In the genomic region with DNA sequence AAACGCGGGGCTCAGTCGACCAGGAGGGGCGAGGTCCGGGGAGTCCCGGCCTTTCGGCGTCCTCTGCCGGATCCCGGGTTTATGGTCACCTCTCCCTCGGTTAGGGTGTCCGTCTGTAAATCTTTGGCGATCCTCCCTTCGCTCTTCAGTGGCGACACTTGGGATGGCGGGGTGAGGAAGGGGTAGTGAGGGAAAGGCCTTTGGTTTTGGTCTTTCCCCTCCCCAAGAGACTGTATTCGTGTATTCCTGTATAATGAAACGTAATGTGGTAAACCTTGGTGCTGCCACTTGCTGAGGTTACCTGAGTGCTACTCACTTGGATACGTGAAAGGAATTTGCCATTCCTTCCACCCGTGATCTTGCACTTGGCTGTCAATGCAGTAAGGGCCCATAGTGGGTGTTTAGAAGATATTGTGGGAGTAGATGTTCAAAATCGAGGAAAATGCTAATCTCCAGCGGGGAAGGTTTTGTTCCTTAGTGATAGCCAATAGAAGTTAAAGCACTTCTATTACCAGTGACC, we compare ENCODE assay signal across 8 cellular contexts. TPM values are rescaled to one million over a fixed set of nuclear protein-coding genes. Genes with fewer than 3 reads are reported as not detected.
DNase-seq lines count a peak whose midpoint lies in the region; ATAC-seq and TF ChIP-seq lines count a peak whose summit lies in the region.

No MANE protein-coding gene starts in this region.

- peak overlapping the region; percentile 90 for H3K4me3 ChIP-seq in BE2C (ENCODE audit: low read depth, low read length)
- H3K4me3 ChIP-seq in SU-DHL-6 (ENCODE audit: insufficient read depth, low read length, poor library complexity, severe bottlenecking), result peak overlapping the region; percentile 97
- H3K4me3 ChIP-seq in hepatocyte, result peak overlapping the region; percentile 90
- H3K4me3 ChIP-seq in smooth muscle cell, result peak overlapping the region; percentile 80

- peak overlapping the region; percentile 92 for H2AFZ ChIP-seq in SU-DHL-6 (ENCODE audit: low read depth, low read length, severe bottlenecking)
- peak overlapping the region; percentile 93 for H2AFZ ChIP-seq in hepatocyte
- H2AFZ ChIP-seq in smooth muscle cell (ENCODE audit: low read depth), result peak overlapping the region; percentile 95

- H3K4me1 ChIP-seq in BE2C (no peaks in the 10 kb centered on the region), hepatocyte (ENCODE audit: insufficient read depth) (peaks cover 8% of the 10 kb centered on the region), smooth muscle cell (ENCODE audit: low read depth) (peaks cover 13% of the 10 kb centered on the region)

- H4K20me1 ChIP-seq in SU-DHL-6 (ENCODE audit: low read depth, low read length) (no peaks in the 10 kb centered on the region), hepatocyte (ENCODE audit: insufficient read depth, poor library complexity, severe bottlenecking) (no peaks in the 10 kb centered on the region), smooth muscle cell (ENCODE audit: low read depth) (peaks cover 12% of the 10 kb centered on the region)

- 4% methylated on average over 22 of the region's 22 CpGs for WGBS in hepatocyte (ENCODE audit: low lambda C conversion rate, missing lambda C conversion rate)
- WGBS in smooth muscle cell (ENCODE audit: low lambda C conversion rate), result 3% methylated on average over 21 of the region's 22 CpGs

- H3K27ac ChIP-seq in SU-DHL-6 (ENCODE audit: low read depth, low read length) (no peak overlapping the region), hepatocyte (peak overlapping the region; percentile 98), smooth muscle cell (ENCODE audit: low read depth) (peak overlapping the region; percentile 64)

- DNase-seq in BE2C (no peak), hepatocyte (ENCODE audit: low spot score) (no peak), smooth muscle cell (lab: John Stamatoyannopoulos, UW; ENCODE audit: unreplicated experiment) (no peak), globus pallidus (ENCODE audit: low spot score) (no peak), SW480 (ENCODE audit: low spot score) (no peak)

- H3K9ac ChIP-seq in SU-DHL-6 (ENCODE audit: low read length), result peak overlapping the region; percentile 90
- H3K9ac ChIP-seq in smooth muscle cell (ENCODE audit: low read depth), result peak overlapping the region; percentile 73

- TF ChIP-seq CTCF in BE2C (IDR thresholded peaks at IDR 0.05; ENCODE audit: low read depth, low read length) (no peak), SU-DHL-6 (IDR thresholded peaks at IDR 0.05; ENCODE audit: insufficient read depth, low read length, poor library complexity, severe bottlenecking) (no peak), hepatocyte (IDR thresholded peaks at IDR 0.05; ENCODE audit: poor library complexity) (no peak), smooth muscle cell (IDR thresholded peaks at IDR 0.05; ENCODE audit: borderline replicate concordance, insufficient read depth, poor library complexity, severe bottlenecking) (no peak)

- H3K9me2 ChIP-seq in SU-DHL-6 (replicated peaks; ENCODE audit: insufficient read depth, low read length), result no peaks in the 10 kb centered on the region
- no peaks in the 10 kb centered on the region for H3K9me2 ChIP-seq in hepatocyte (replicated peaks; ENCODE audit: insufficient read depth)

- H3K36me3 ChIP-seq in BE2C, result no peaks in the 10 kb centered on the region; the same call in 1 of the 2 replicates
- 0 out of 2 replicates have a peak, but pooled peaks cover 10% of the 10 kb centered on the region for H3K36me3 ChIP-seq in SU-DHL-6 (ENCODE audit: low read length)
- H3K36me3 ChIP-seq in hepatocyte (replicated peaks; ENCODE audit: insufficient read depth, low read depth), result no peaks in the 10 kb centered on the region
- H3K36me3 ChIP-seq in smooth muscle cell (ENCODE audit: low read depth), result no peaks in the 10 kb centered on the region

- H3K27me3 ChIP-seq in BE2C (no peaks in the 10 kb centered on the region), SU-DHL-6 (ENCODE audit: low read length) (no peaks in the 10 kb centered on the region), hepatocyte (no peaks in the 10 kb centered on the region), smooth muscle cell (ENCODE audit: low read depth) (no peaks in the 10 kb centered on the region)

- H3F3A ChIP-seq in SU-DHL-6 (ENCODE audit: insufficient read depth) (peaks cover 8% of the 10 kb centered on the region), smooth muscle cell (ENCODE audit: low read depth) (no peaks in the 10 kb centered on the region)

- H3K79me2 ChIP-seq in SU-DHL-6 (ENCODE audit: insufficient read depth, low read length), result peaks cover 37% of the 10 kb centered on the region
- H3K79me2 ChIP-seq in hepatocyte, result peaks cover 42% of the 10 kb centered on the region
- H3K79me2 ChIP-seq in smooth muscle cell (ENCODE audit: low read depth), result peaks cover 43% of the 10 kb centered on the region

- H3K4me2 ChIP-seq in SU-DHL-6 (ENCODE audit: low read depth, low read length, poor library complexity, severe bottlenecking) (peak overlapping the region; percentile 86), hepatocyte (peak overlapping the region; percentile 81), smooth muscle cell (peak overlapping the region; percentile 90)

- ATAC-seq in GM21576 (IDR thresholded peaks at IDR 0.05; ENCODE audit: unreplicated experiment), result peak; percentile 6
- ATAC-seq in esophagus mucosa, result no peak

- H3K9me3 ChIP-seq in BE2C, result no peaks in the 10 kb centered on the region
- H3K9me3 ChIP-seq in SU-DHL-6 (ENCODE audit: insufficient read depth, low read length), result no peaks in the 10 kb centered on the region
- H3K9me3 ChIP-seq in hepatocyte (ENCODE audit: low read depth), result no peaks in the 10 kb centered on the region
- no peaks in the 10 kb centered on the region for H3K9me3 ChIP-seq in smooth muscle cell (replicated peaks; ENCODE audit: low read depth)

RNA-seq across cellular contexts. Expression of a gene that starts 0.5 kb away (rescaled TPM):
- polyA plus RNA-seq in BE2C (2012; ENCODE audit: insufficient read depth, insufficient read length, low read depth), result 36.7 TPM
- total RNA-seq in hepatocyte (32.6 and 38.1 TPM in 2 replicates), smooth muscle cell (26.0 and 26.3 TPM in 2 replicates), esophagus mucosa (21.4 TPM)
- polyA plus RNA-seq in hepatocyte (21.0 and 21.9 TPM in 2 replicates), smooth muscle cell (13.9 and 21.1 TPM in 2 replicates)
